26 cellular contexts compared by ENCODE assay signal in genomic region chr10:127069436-127069835, GRCh38.
"Had no signal": no experiment of that assay in that cellular context is flagged by ENCODE, and none has a peak within 500 bp of the region (broad histone marks: within the 10 kb centered on the region; RNA-seq: fewer than 3 reads in every experiment).

No MANE protein-coding gene starts in this region.

- H3K36me3 Mint-ChIP-seq: activated naive CD4-positive, alpha-beta T cell treated with anti-CD3 and anti-CD28 coated beads, Interleukin-2, amount 50 U/mL, for 72 hours; naive thymus-derived CD4-positive, alpha-beta T cell had no signal

- H3K4me1 ChIP-seq: breast epithelium, gastrocnemius medialis, spleen, transverse colon had no signal

- H3K27ac Mint-ChIP-seq: activated CD8-positive, alpha-beta T cell treated with anti-CD3 and anti-CD28 coated beads for 36 hours; activated naive CD4-positive, alpha-beta T cell treated with anti-CD3 and anti-CD28 coated beads, Interleukin-2, amount 50 U/mL, for 72 hours; activated T-helper 2 cell treated with anti-CD3 and anti-CD28 coated beads, Interferon-gamma antibody, Interleukin-2, Interleukin-4, amounts not matched to agents 10 μg/mL and 5 μg/mL and 100 μg/mL, durations not matched to agents 14 hours and 24 hours and 36 hours; dendritic cell treated with granulocyte-macrophage colony-stimulating factor and Interleukin-4, amounts not matched to agents 40 ng/mL and 50 ng/mL, for 4 days; endodermal cell; WTC11 had no signal

- H3K4me3 Mint-ChIP-seq: activated CD8-positive, alpha-beta T cell treated with anti-CD3 and anti-CD28 coated beads for 36 hours; central memory CD8-positive, alpha-beta T cell; dendritic cell treated with granulocyte-macrophage colony-stimulating factor and Interleukin-4, amounts not matched to agents 40 ng/mL and 50 ng/mL, for 4 days; endodermal cell; naive thymus-derived CD4-positive, alpha-beta T cell; neural crest cell; WTC11 had no signal

- H3K9me3 Mint-ChIP-seq: activated CD8-positive, alpha-beta T cell treated with anti-CD3 and anti-CD28 coated beads for 36 hours; activated T-helper 2 cell treated with anti-CD3 and anti-CD28 coated beads, Interferon-gamma antibody, Interleukin-2, Interleukin-4, amounts not matched to agents 10 μg/mL and 5 μg/mL and 100 μg/mL, durations not matched to agents 14 hours and 24 hours and 36 hours; dendritic cell treated with granulocyte-macrophage colony-stimulating factor and Interleukin-4, amounts not matched to agents 40 ng/mL and 50 ng/mL, for 4 days; endodermal cell; neural crest cell; WTC11 had no signal

- H3K27me3 Mint-ChIP-seq: activated CD8-positive, alpha-beta T cell treated with anti-CD3 and anti-CD28 coated beads for 36 hours; central memory CD8-positive, alpha-beta T cell; dendritic cell treated with granulocyte-macrophage colony-stimulating factor and Interleukin-4, amounts not matched to agents 40 ng/mL and 50 ng/mL, for 4 days had no signal

- H3K27me3 ChIP-seq: breast epithelium, gastrocnemius medialis, spleen, transverse colon had no signal

- H3K4me1 Mint-ChIP-seq: central memory CD8-positive, alpha-beta T cell; endodermal cell; naive thymus-derived CD4-positive, alpha-beta T cell; neural crest cell; WTC11 had no signal

- H3K27ac ChIP-seq: breast epithelium, epithelial cell of prostate, gastrocnemius medialis, spleen, transverse colon had no signal

- H3K9me3 ChIP-seq: breast epithelium, gastrocnemius medialis, spleen, transverse colon had no signal

- DNase-seq: activated CD4-positive, alpha-beta T cell treated with anti-CD3 and anti-CD28 coated beads for 1 hour; activated CD4-positive, alpha-beta T cell treated with anti-CD3 and anti-CD28 coated beads, Interleukin-2, amount 50 U/mL, for 1 hour; activated CD8-positive, alpha-beta T cell treated with anti-CD3 and anti-CD28 coated beads for 36 hours; activated T-cell treated with anti-CD3 and anti-CD28 coated beads, Interleukin-2, amount 50 U/mL, for 48 hours; endodermal cell; gastrocnemius medialis; glutamatergic neuron; left cardiac atrium; left ventricle myocardium superior; naive thymus-derived CD4-positive, alpha-beta T cell; nucleus accumbens; posterior cingulate gyrus; right cardiac atrium; spleen; stimulated activated CD4-positive, alpha-beta T cell treated with anti-CD3 and anti-CD28 coated beads, Interleukin-2, amount 100 ng/mL, for 48 hours; stimulated activated naive CD4-positive, alpha-beta T cell treated with Interleukin-2 at 50 U/mL for 16 hours; T-helper 2 cell; transverse colon had no signal
